In genomic region chr9:136225366-136225747, GRCh38 we compare ENCODE assay signal across 9 cellular contexts. TPM values are rescaled to one million over a fixed set of nuclear protein-coding genes. Genes with fewer than 3 reads are reported as not detected.
A peak's percentile ranks its signal among the peaks of the same experiment; 100 is the strongest.
DNase-seq lines count a peak whose midpoint lies in the region; ATAC-seq lines count a peak whose summit lies in the region.
"Had no signal": no experiment of that assay in that cellular context is flagged by ENCODE, and none has a peak within 500 bp of the region (broad histone marks: within the 10 kb centered on the region; RNA-seq: fewer than 3 reads in every experiment).

No MANE protein-coding gene starts in this region.

- peak overlapping the region; percentile 5 for H3K4me3 Mint-ChIP-seq in activated T-cell treated with anti-CD3 and anti-CD28 coated beads, Interleukin-2, amount 50 U/mL, for 24 hours

- H3K27me3 ChIP-seq in neuronal stem cell (ENCODE audit: control insufficient read depth in 3 of 3, insufficient read depth in 3 of 3, low read depth in 1 of 3, low read length in 3 of 3): no peaks in the 10 kb centered on the region

- peak overlapping the region; percentile 62 for H3K27ac Mint-ChIP-seq in activated T-cell treated with anti-CD3 and anti-CD28 coated beads, Interleukin-2, amount 50 U/mL, for 24 hours

- H3K79me1 ChIP-seq in neuronal stem cell (ENCODE audit: low read depth, low read length): peaks cover 22% of the 10 kb centered on the region

- no peak overlapping the region for H2BK120ac ChIP-seq in neuronal stem cell (ENCODE audit: low read depth, low read length)

- peak overlapping the region; percentile 12 for H2AK5ac ChIP-seq in neuronal stem cell (ENCODE audit: low read depth, low read length)

- peak overlapping the region; percentile 23 for H3K23ac ChIP-seq in neuronal stem cell (ENCODE audit: low read depth, low read length, poor library complexity)

- peaks cover 42% of the 10 kb centered on the region for H3K4me1 Mint-ChIP-seq in activated T-cell treated with anti-CD3 and anti-CD28 coated beads, Interleukin-2, amount 50 U/mL, for 24 hours (ENCODE audit: low read depth)

- no peak overlapping the region for H4K91ac ChIP-seq in neuronal stem cell (ENCODE audit: low read depth, low read length, poor library complexity)

- no peak overlapping the region for H3K27ac ChIP-seq in neuronal stem cell (replicated peaks; ENCODE audit: low read length)

- peaks cover 9 to 67% of the 10 kb centered on the region in 2 donors for H3K36me3 ChIP-seq in neuronal stem cell (replicated peaks in 1 of 2; ENCODE audit: control insufficient read depth in 2 of 2, insufficient read depth in 2 of 2, low read length in 2 of 2)

- no peak overlapping the region for H2AFZ ChIP-seq in neuronal stem cell (ENCODE audit: low read length)

- no peak overlapping the region for H2BK12ac ChIP-seq in neuronal stem cell (ENCODE audit: low read length)

- no peaks in the 10 kb centered on the region for H3K4me1 ChIP-seq in neuronal stem cell (ENCODE audit: control insufficient read depth in 2 of 2, insufficient read depth in 1 of 2, low read depth in 1 of 2, low read length in 2 of 2)

- H3K18ac ChIP-seq in neuronal stem cell (ENCODE audit: low read length): no peak overlapping the region

- H3K9me3 Mint-ChIP-seq in activated T-cell treated with anti-CD3 and anti-CD28 coated beads, Interleukin-2, amount 50 U/mL, for 24 hours: no peaks in the 10 kb centered on the region

- H2BK15ac ChIP-seq in neuronal stem cell (ENCODE audit: low read length): no peak overlapping the region

- no peak overlapping the region for H4K8ac ChIP-seq in neuronal stem cell (ENCODE audit: low read depth, low read length)

- H3K4me3 ChIP-seq in neuronal stem cell (ENCODE audit: low read length in 2 of 2): peak overlapping the region in 1 of 2 donors; percentile 16

- WGBS in neuronal stem cell (ENCODE audit: extremely low coverage in 2 of 2, insufficient read length in 2 of 2, insufficient replicate concordance in 1 of 2), 2 donors: no CpG with 5 or more reads among the region's 19 CpGs

- H2BK5ac ChIP-seq in neuronal stem cell (ENCODE audit: low read length): no peak overlapping the region

- H3K36me3 Mint-ChIP-seq in activated T-cell treated with anti-CD3 and anti-CD28 coated beads, Interleukin-2, amount 50 U/mL, for 24 hours (ENCODE audit: low read depth): peaks cover 89% of the 10 kb centered on the region

- no peaks in the 10 kb centered on the region for H3K27me3 Mint-ChIP-seq in activated T-cell treated with anti-CD3 and anti-CD28 coated beads, Interleukin-2, amount 50 U/mL, for 24 hours

- ATAC-seq in GM21825 (IDR thresholded peaks at IDR 0.05; ENCODE audit: unreplicated experiment) (peak; percentile 44), HG03457 (IDR thresholded peaks at IDR 0.05; ENCODE audit: unreplicated experiment) (no peak)

- H3K4ac ChIP-seq in neuronal stem cell (ENCODE audit: low read length): no peak overlapping the region

- H3K4me2 ChIP-seq in neuronal stem cell (ENCODE audit: insufficient read depth, low read length, poor library complexity, severe bottlenecking): no peak overlapping the region

- no peaks in the 10 kb centered on the region for H3K9me3 ChIP-seq in neuronal stem cell (replicated peaks in 1 of 2; ENCODE audit: control insufficient read depth in 2 of 2, insufficient read depth in 1 of 2, low read depth in 1 of 2, low read length in 2 of 2)

- H3K14ac ChIP-seq in neuronal stem cell (ENCODE audit: low read length): no peak overlapping the region

- H3K9ac ChIP-seq in neuronal stem cell (ENCODE audit: low read depth, low read length, poor library complexity): no peak overlapping the region

- DNase-seq in activated T-cell treated with anti-CD3 and anti-CD28 coated beads, Interleukin-2, amount 50 U/mL, for 24 hours: no peak
- DNase-seq in activated T-cell treated with anti-CD3 and anti-CD28 coated beads for 4 hours (no peak), MV-4-11 (lab: John Stamatoyannopoulos, UW) (peak; percentile 45), neuronal stem cell (ENCODE audit: low spot score) (no peak), DMS153 treated with DMSO at 0.1 percent for 48 hours (lab: John Stamatoyannopoulos, UW; ENCODE audit: unreplicated experiment) (no peak), epidermal melanocyte (ENCODE audit: insufficient read length, low spot score) (no peak)
- DNase-seq: NCI-H2227 treated with DMSO at 0.1 percent for 48 hours had no signal

RNA-seq across cellular contexts. Expression of gene QSOX2, which starts 20.3 kb away (rescaled TPM):
- 11.3 TPM for polyA plus RNA-seq in neuronal stem cell (2013, experiment 1 of 2)
- polyA plus RNA-seq in neuronal stem cell (2013, experiment 2 of 2): 11.5 TPM

RNA-seq across cellular contexts. Expression of gene LHX3, which starts 20.4 kb away (rescaled TPM):
- not detected for polyA plus RNA-seq in neuronal stem cell (2013, experiment 1 of 2)
- polyA plus RNA-seq in neuronal stem cell (2013, experiment 2 of 2): not detected
